Comparison of ENCODE assay signal across 15 cellular contexts in the genomic region with DNA sequence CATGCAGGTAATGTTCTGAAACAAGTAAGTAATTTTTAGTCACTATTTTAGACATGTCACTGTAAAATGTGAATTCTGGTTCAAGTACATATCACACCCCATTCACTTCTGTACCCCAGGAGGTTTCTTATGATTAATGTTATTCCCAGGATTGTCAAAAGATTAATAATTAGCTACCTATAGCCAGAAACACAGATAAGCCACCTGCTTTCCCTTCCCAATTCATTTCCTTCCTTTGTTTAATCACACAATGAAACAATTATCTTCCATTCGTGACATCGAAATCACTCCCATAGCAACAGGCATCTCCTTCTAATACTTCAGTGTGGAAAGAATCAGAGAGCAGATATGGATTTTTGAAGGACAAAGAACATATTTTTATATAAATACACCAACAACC.
A peak's percentile ranks its signal among the peaks of the same experiment; 100 is the strongest.
DNase-seq lines count a peak whose midpoint lies in the region; TF ChIP-seq lines count a peak whose summit lies in the region.
"Had no signal": no experiment of that assay in that cellular context is flagged by ENCODE, and none has a peak within 500 bp of the region (broad histone marks: within the 10 kb centered on the region; RNA-seq: fewer than 3 reads in every experiment).

No MANE protein-coding gene starts in this region.

- no peaks in the 10 kb centered on the region for H3K27me3 Mint-ChIP-seq in progenitor cell of endocrine pancreas
- H3K27me3 Mint-ChIP-seq: B cell; CD4-positive, alpha-beta T cell had no signal

- peaks cover 11% of the 10 kb centered on the region for H3K36me3 Mint-ChIP-seq in progenitor cell of endocrine pancreas (ENCODE audit: insufficient read depth)

- peak overlapping the region; percentile 25 for H3K27ac Mint-ChIP-seq in progenitor cell of endocrine pancreas
- H3K27ac Mint-ChIP-seq: B cell; CD4-positive, alpha-beta T cell had no signal

- no peak overlapping the region for H3K4me3 Mint-ChIP-seq in progenitor cell of endocrine pancreas (ENCODE audit: low read depth)
- H3K4me3 Mint-ChIP-seq: B cell; CD4-positive, alpha-beta T cell had no signal

- peaks cover 25% of the 10 kb centered on the region for H3K9me3 Mint-ChIP-seq in progenitor cell of endocrine pancreas (ENCODE audit: low read depth)

- DNase-seq in NCI-H1105 treated with DMSO at 0.1 percent for 48 hours (lab: John Stamatoyannopoulos, UW) (peak; percentile 36), NCI-H1105 (lab: John Stamatoyannopoulos, UW) (no peak), NCI-H146 (lab: John Stamatoyannopoulos, UW) (peak; percentile 93), NCI-H748 treated with DMSO at 0.1 percent for 48 hours (lab: John Stamatoyannopoulos, UW) (peak; percentile 55), progenitor cell of endocrine pancreas (ENCODE audit: low spot score, unreplicated experiment) (no peak), ecto neural progenitor cell (ENCODE audit: low spot score) (no peak), amniotic stem cell (lab: John Stamatoyannopoulos, UW) (no peak), NCI-H2196 (lab: John Stamatoyannopoulos, UW; ENCODE audit: unreplicated experiment) (no peak)
- DNase-seq: 8988T; C1 segment of cervical spinal cord; CD4-positive, alpha-beta T cell; DMS153; GF-D8; HCEC 1CT had no signal

- TF ChIP-seq CTCF in progenitor cell of endocrine pancreas (IDR thresholded peaks at IDR 0.05; ENCODE audit: unreplicated experiment), result no peak

- H3K4me1 Mint-ChIP-seq in progenitor cell of endocrine pancreas (ENCODE audit: low read depth), result peaks cover 31% of the 10 kb centered on the region
- H3K4me1 Mint-ChIP-seq: B cell had no signal

Comparison
In these comparisons a context has a peak if more than half of its experiments do, and no peak if none do; other contexts are left out.
1. DNase-seq: peak in NCI-H1105 treated with DMSO at 0.1 percent for 48 hours (single experiment), NCI-H146 (single experiment) and NCI-H748 treated with DMSO at 0.1 percent for 48 hours (single experiment); none in NCI-H1105 (single experiment), progenitor cell of endocrine pancreas (single experiment), ecto neural progenitor cell (single experiment), amniotic stem cell (single experiment) and NCI-H2196 (single experiment).